ENCODE assay signal across 32 cellular contexts in genomic region chr14:65613251-65613650, GRCh38.
DNase-seq lines count a peak whose midpoint lies in the region; ATAC-seq lines count a peak whose summit lies in the region.
"Had no signal": no experiment of that assay in that cellular context is flagged by ENCODE, and none has a peak within 500 bp of the region (broad histone marks: within the 10 kb centered on the region; RNA-seq: fewer than 3 reads in every experiment).

No MANE protein-coding gene starts in this region.

- no peaks in the 10 kb centered on the region for H4K20me1 ChIP-seq in BLaER1
- H4K20me1 ChIP-seq: BLaER1 treated with 17β-estradiol and CSF1 and Interleukin-3, amounts not matched to agents 10 nM and 100 nM had no signal

- H3K9me3 ChIP-seq in BLaER1: peaks cover 10% of the 10 kb centered on the region; the same call in 1 of the 2 replicates
- no peaks in the 10 kb centered on the region for H3K9me3 ChIP-seq in HAP-1
- no peaks in the 10 kb centered on the region for H3K9me3 ChIP-seq in T-helper 17 cell (ENCODE audit: control insufficient read depth, low read length, poor library complexity, severe bottlenecking)
- H3K9me3 ChIP-seq: A549, BE2C, Caco-2 had no signal

- peaks cover 13% of the 10 kb centered on the region for H3K4me1 Mint-ChIP-seq in T-helper 17 cell
- H3K4me1 Mint-ChIP-seq: CD14-positive monocyte had no signal

- in situ Hi-C loops in HAP-1 (cut with MboI; ENCODE audit: low sequenced_read_pairs): no loop called here

- H3K4me3 ChIP-seq in BLaER1: no peak overlapping the region
- no peak overlapping the region for H3K4me3 ChIP-seq in HAP-1
- H3K4me3 ChIP-seq: A549 had no signal

- H3K27me3 ChIP-seq in BLaER1: no peaks in the 10 kb centered on the region
- H3K27me3 ChIP-seq in HAP-1 (ENCODE audit: low read depth): no peaks in the 10 kb centered on the region
- H3K27me3 ChIP-seq: BE2C; BLaER1 treated with 17β-estradiol and CSF1 and Interleukin-3, amounts not matched to agents 10 nM and 100 nM had no signal

- ATAC-seq in T-helper 17 cell (no peak), GM21576 (IDR thresholded peaks at IDR 0.05; ENCODE audit: unreplicated experiment) (no peak)
- ATAC-seq: A549; CD8-positive, alpha-beta T cell had no signal

- peak overlapping the region; percentile 65 for H3K4me2 ChIP-seq in BLaER1
- H3K4me2 ChIP-seq: A549 had no signal

- no peak overlapping the region for H3K9ac ChIP-seq in BLaER1
- H3K9ac ChIP-seq: BLaER1 treated with 17β-estradiol and CSF1 and Interleukin-3, amounts not matched to agents 10 nM and 100 nM had no signal

- H3K27ac Mint-ChIP-seq in T-helper 17 cell: peak overlapping the region; percentile 27
- H3K27ac Mint-ChIP-seq: CD14-positive monocyte; CD4-positive, alpha-beta T cell; CD8-positive, alpha-beta T cell had no signal

- H3K36me3 ChIP-seq in BLaER1 (peaks cover 14% of the 10 kb centered on the region), HAP-1 (replicated peaks) (no peaks in the 10 kb centered on the region)
- H3K36me3 ChIP-seq: BE2C had no signal

- H3K27me3 Mint-ChIP-seq in T-helper 17 cell: no peaks in the 10 kb centered on the region
- H3K27me3 Mint-ChIP-seq: B cell; CD4-positive, alpha-beta memory T cell; CD4-positive, alpha-beta T cell; CD4-positive, CD25-positive, alpha-beta regulatory T cell; CD8-positive, alpha-beta memory T cell had no signal

- H3K27ac ChIP-seq in BLaER1: peak overlapping the region; percentile 73
- H3K27ac ChIP-seq: 22Rv1; A549; BLaER1 treated with 17β-estradiol and CSF1 and Interleukin-3, amounts not matched to agents 10 nM and 100 nM; C4-2B had no signal

- H3K36me3 Mint-ChIP-seq in T-helper 17 cell (ENCODE audit: low read depth): peaks cover 7% of the 10 kb centered on the region

- no peak overlapping the region for H3K4me3 Mint-ChIP-seq in T-helper 17 cell
- H3K4me3 Mint-ChIP-seq: B cell; CD14-positive monocyte; CD4-positive, alpha-beta memory T cell; CD4-positive, alpha-beta T cell; CD4-positive, CD25-positive, alpha-beta regulatory T cell; CD8-positive, alpha-beta memory T cell; CD8-positive, alpha-beta T cell had no signal

- peak; percentile 20 to 98 for DNase-seq in HAP-1 (ENCODE audit: low spot score in 2 of 2)
- DNase-seq in T-helper 17 cell: no peak
- no peak for DNase-seq in SIG-M5 treated with dmso at 0.1 percent for 504 hours (lab: John Stamatoyannopoulos, UW; ENCODE audit: unreplicated experiment)
- no peak for DNase-seq in NCI-H526 treated with DMSO at 0.1 percent for 48 hours (lab: John Stamatoyannopoulos, UW)
- DNase-seq: 8988T; ACHN; AML-193; BE2C; C1 segment of cervical spinal cord; Caco-2; Calu3; CD4-positive, alpha-beta memory T cell; CD4-positive, alpha-beta T cell; CD4-positive, CD25-positive, alpha-beta regulatory T cell; CD8-positive, alpha-beta memory T cell; CD8-positive, alpha-beta T cell; COR-L47; DMS 273 treated with DMSO at 0.1 percent for 48 hours; DMS153; DMS53; DMS79; DMS79 treated with DMSO at 0.1 percent for 48 hours; DND-41; EL had no signal

- peaks cover 35% of the 10 kb centered on the region for H3K4me1 ChIP-seq in BLaER1
- peaks cover 30% of the 10 kb centered on the region for H3K4me1 ChIP-seq in HAP-1
- H3K4me1 ChIP-seq: A549, BE2C, Caco-2 had no signal

Comparison
In these comparisons a context has a peak if more than half of its experiments do, and no peak if none do; other contexts are left out.
1. DNase-seq: peak in HAP-1 (2 of 2); none in T-helper 17 cell (0 of 3), SIG-M5 treated with dmso at 0.1 percent for 504 hours (single experiment) and NCI-H526 treated with DMSO at 0.1 percent for 48 hours (single experiment).